8 cellular contexts compared by ENCODE assay signal in genomic region chr3:25604107-25604805, GRCh38.
DNase-seq lines count a peak whose midpoint lies in the region; ATAC-seq and TF ChIP-seq lines count a peak whose summit lies in the region.

No MANE protein-coding gene starts in this region.

- H3K27me3 Mint-ChIP-seq in activated naive CD4-positive, alpha-beta T cell treated with anti-CD3 and anti-CD28 coated beads, Interleukin-2, amount 10 ng/mL, durations not matched to agents 7 days and 5 days: no peaks in the 10 kb centered on the region

- 77 to 79% methylated on average over 5 of the region's 5 CpGs for WGBS in upper lobe of left lung, 2 donors

- ATAC-seq in upper lobe of left lung (ENCODE audit: low FRiP score in 2 of 2): peak; percentile 61 to 91

- peaks cover 0 to 14% of the 10 kb centered on the region in 2 donors for H3K4me1 ChIP-seq in right atrium auricular region
- H3K4me1 ChIP-seq in upper lobe of left lung: peaks cover 3 to 15% (median 10%) of the 10 kb centered on the region in 4 donors
- no peaks in the 10 kb centered on the region for H3K4me1 ChIP-seq in effector memory CD4-positive, alpha-beta T cell (ENCODE audit: control insufficient read depth, insufficient read depth, low read length, poor library complexity, severe bottlenecking)

- no peak for DNase-seq in activated naive CD4-positive, alpha-beta T cell treated with anti-CD3 and anti-CD28 coated beads, Interleukin-2, amount 10 ng/mL, durations not matched to agents 7 days and 5 days
- no peak for DNase-seq in activated naive CD4-positive, alpha-beta T cell treated with Interleukin-2 at 50 U/mL for 16 hours
- DNase-seq in SKM-1 treated with dmso at 0.1 percent for 144 hours (lab: John Stamatoyannopoulos, UW; ENCODE audit: unreplicated experiment) (peak; percentile 95), right atrium auricular region (ENCODE audit: low spot score) (no peak), upper lobe of left lung (no peak), NCI-H1436 treated with DMSO at 0.1 percent for 48 hours (lab: John Stamatoyannopoulos, UW) (no peak), mucosa of gallbladder (ENCODE audit: low spot score) (no peak)
- DNase-seq in effector memory CD4-positive, alpha-beta T cell: no peak

- H3K27me3 ChIP-seq in right atrium auricular region: no peaks in the 10 kb centered on the region
- H3K27me3 ChIP-seq in upper lobe of left lung: no peaks in the 10 kb centered on the region
- no peaks in the 10 kb centered on the region for H3K27me3 ChIP-seq in effector memory CD4-positive, alpha-beta T cell (replicated peaks; ENCODE audit: control insufficient read depth, insufficient read depth, low read length, poor library complexity, severe bottlenecking)

- H3K9me3 ChIP-seq in right atrium auricular region: no peaks in the 10 kb centered on the region
- no peaks in the 10 kb centered on the region for H3K9me3 ChIP-seq in upper lobe of left lung
- no peaks in the 10 kb centered on the region for H3K9me3 ChIP-seq in effector memory CD4-positive, alpha-beta T cell (ENCODE audit: control insufficient read depth, low read length)

- CTCF ChIA-PET in activated naive CD4-positive, alpha-beta T cell treated with anti-CD3 and anti-CD28 coated beads, Interleukin-2, amount 10 ng/mL, durations not matched to agents 7 days and 5 days (lab: Charles Lee): interaction anchor here (0.9 to 1.4 kb wide), 4 partner anchors 8 to 62 kb away, joined by 3 to 5 read pairs (median 4); no protein-coding TSS in a partner anchor

- peaks cover 40% of the 10 kb centered on the region for H3K36me3 ChIP-seq in right atrium auricular region
- H3K36me3 ChIP-seq in upper lobe of left lung: peaks cover 11 to 78% (median 28%) of the 10 kb centered on the region in 4 donors
- H3K36me3 ChIP-seq in effector memory CD4-positive, alpha-beta T cell (ENCODE audit: control insufficient read depth, insufficient read depth, low read length): peaks cover 56% of the 10 kb centered on the region

- H3K4me1 Mint-ChIP-seq in activated naive CD4-positive, alpha-beta T cell treated with anti-CD3 and anti-CD28 coated beads, Interleukin-2, amount 10 ng/mL, durations not matched to agents 7 days and 5 days: no peaks in the 10 kb centered on the region

- no peak for TF ChIP-seq EP300 in upper lobe of left lung (IDR thresholded peaks at IDR 0.05)

- TF ChIP-seq CTCF in right atrium auricular region (IDR thresholded peaks at IDR 0.05) (no peak), upper lobe of left lung (IDR thresholded peaks at IDR 0.05) (no peak)

- H3K4me3 ChIP-seq in right atrium auricular region: no peak overlapping the region
- no peak overlapping the region for H3K4me3 ChIP-seq in upper lobe of left lung
- no peak overlapping the region for H3K4me3 ChIP-seq in effector memory CD4-positive, alpha-beta T cell (ENCODE audit: insufficient read depth, low read depth, low read length, poor library complexity, severe bottlenecking)

- no peaks in the 10 kb centered on the region for H3K9me3 Mint-ChIP-seq in activated naive CD4-positive, alpha-beta T cell treated with anti-CD3 and anti-CD28 coated beads, Interleukin-2, amount 10 ng/mL, durations not matched to agents 7 days and 5 days

- no peak for TF ChIP-seq POLR2A in upper lobe of left lung (IDR thresholded peaks at IDR 0.05)

- H3K4me3 Mint-ChIP-seq in activated naive CD4-positive, alpha-beta T cell treated with anti-CD3 and anti-CD28 coated beads, Interleukin-2, amount 10 ng/mL, durations not matched to agents 7 days and 5 days: no peak overlapping the region

- peak overlapping the region; percentile 33 for H3K27ac Mint-ChIP-seq in activated naive CD4-positive, alpha-beta T cell treated with anti-CD3 and anti-CD28 coated beads, Interleukin-2, amount 10 ng/mL, durations not matched to agents 7 days and 5 days

- H3K36me3 Mint-ChIP-seq in activated naive CD4-positive, alpha-beta T cell treated with anti-CD3 and anti-CD28 coated beads, Interleukin-2, amount 10 ng/mL, durations not matched to agents 7 days and 5 days: peaks cover 54% of the 10 kb centered on the region

- H3K27ac ChIP-seq in right atrium auricular region: peak overlapping the region; percentile 57 to 74
- H3K27ac ChIP-seq in upper lobe of left lung: peak overlapping the region; percentile 2 to 54 (median 32)
- H3K27ac ChIP-seq in effector memory CD4-positive, alpha-beta T cell (ENCODE audit: insufficient read depth, low read length, poor library complexity, severe bottlenecking): no peak overlapping the region
